Comparison of ENCODE assay signal across 1 cellular context in genomic region chr18:158128-159036, GRCh38.
TF ChIP-seq lines count a peak whose summit lies in the region.

USP14 (plus strand) TSS chr18:158557; CDS start chr18:158699, 142 bp downstream.

TF ChIP-seq in HepG2, 621 proteins besides CTCF, POLR2A, EP300 and RAD21 (continued from another document and continues in another):
- TF ChIP-seq CENPBD1 (CRISPR knock-in tag; IDR thresholded peaks at IDR 0.05; ENCODE audit: borderline replicate concordance, low read depth) = peak; percentile 44; the same call in 1 of the 2 replicates
- no peak for TF ChIP-seq TRIM22 (IDR thresholded peaks at IDR 0.05)
- TF ChIP-seq HNRNPLL (IDR thresholded peaks at IDR 0.05; ENCODE audit: low read depth, low read length, poor library complexity, severe bottlenecking) = peak; percentile 44
- TF ChIP-seq ZBTB42 (CRISPR knock-in tag; IDR thresholded peaks at IDR 0.05) = 0 out of 2 replicates have a peak, but pooled peaks have one; percentile 72
- TF ChIP-seq PHF5A (CRISPR knock-in tag; IDR thresholded peaks at IDR 0.05; ENCODE audit: low read depth, unreplicated experiment) = peak; percentile 57
- TF ChIP-seq ARNTL (CRISPR knock-in tag; IDR thresholded peaks at IDR 0.05) = peak; percentile 7; the same call in 1 of the 2 replicates
- TF ChIP-seq POLR2AphosphoS2 (IDR thresholded peaks at IDR 0.05; ENCODE audit: low read depth, low read length) = no peak
- peak; percentile 93 for TF ChIP-seq SPEN (CRISPR knock-in tag; IDR thresholded peaks at IDR 0.05; ENCODE audit: low read depth)
- peak; percentile 91 for TF ChIP-seq RBFOX2 (IDR thresholded peaks at IDR 0.05; ENCODE audit: low read depth, low read length)
- no peak for TF ChIP-seq FOXO4 (CRISPR knock-in tag; conservative IDR thresholded peaks at IDR 0.05)
- no peak for TF ChIP-seq RCOR2 (CRISPR knock-in tag; IDR thresholded peaks at IDR 0.05)
- TF ChIP-seq NCOR1 (IDR thresholded peaks at IDR 0.05; ENCODE audit: borderline replicate concordance, low read length) = no peak
- TF ChIP-seq ZSCAN30 (CRISPR knock-in tag; IDR thresholded peaks at IDR 0.05) = peak; percentile 97
- peak; percentile 56 for TF ChIP-seq POLR2AphosphoS5 (IDR thresholded peaks at IDR 0.05; ENCODE audit: low read depth, low read length)
- no peak for TF ChIP-seq PRDM4 (CRISPR knock-in tag; IDR thresholded peaks at IDR 0.05; ENCODE audit: borderline replicate concordance)
- TF ChIP-seq CSRNP1 (CRISPR knock-in tag; IDR thresholded peaks at IDR 0.05) = peak; percentile 95; the same call in 1 of the 2 replicates
- no peak for TF ChIP-seq ATM (IDR thresholded peaks at IDR 0.05; ENCODE audit: borderline replicate concordance)
- TF ChIP-seq ONECUT2 (CRISPR knock-in tag; IDR thresholded peaks at IDR 0.05) = peak; percentile 72
- peak; percentile 86 for TF ChIP-seq POGZ (CRISPR knock-in tag; IDR thresholded peaks at IDR 0.05)
- TF ChIP-seq PLRG1 (conservative IDR thresholded peaks at IDR 0.05) = no peak
- TF ChIP-seq ZSCAN29 (CRISPR knock-in tag; conservative IDR thresholded peaks at IDR 0.05) = peak; percentile 66
- TF ChIP-seq ZNF33B (CRISPR knock-in tag; IDR thresholded peaks at IDR 0.05) = peak; percentile 46; the same call in 1 of the 2 replicates
- no peak for TF ChIP-seq ZBTB40 (IDR thresholded peaks at IDR 0.05)
- TF ChIP-seq ZBTB40 (CRISPR knock-in tag; IDR thresholded peaks at IDR 0.05) = peak; percentile 95
- TF ChIP-seq HIVEP1 (CRISPR knock-in tag; IDR thresholded peaks at IDR 0.05) = peak; percentile 87
- TF ChIP-seq ZSCAN5A (CRISPR knock-in tag; IDR thresholded peaks at IDR 0.05; ENCODE audit: borderline replicate concordance) = peak; percentile 94
- TF ChIP-seq SNAI1 (CRISPR knock-in tag; IDR thresholded peaks at IDR 0.05; ENCODE audit: borderline replicate concordance) = peak; percentile 96
- TF ChIP-seq TP53 (CRISPR knock-in tag; conservative IDR thresholded peaks at IDR 0.05) = no peak
- peak; percentile 84 for TF ChIP-seq GFI1 (CRISPR knock-in tag; IDR thresholded peaks at IDR 0.05; ENCODE audit: borderline replicate concordance)
- no peak for TF ChIP-seq ZNF260 (CRISPR knock-in tag; IDR thresholded peaks at IDR 0.05; ENCODE audit: borderline replicate concordance, low read depth)
- TF ChIP-seq SIX4 (CRISPR knock-in tag; IDR thresholded peaks at IDR 0.05) = 0 out of 2 replicates have a peak, but pooled peaks have one; percentile 12
- 0 out of 2 replicates have a peak, but pooled peaks have one; percentile 89 for TF ChIP-seq ATAD3A (CRISPR knock-in tag; IDR thresholded peaks at IDR 0.05)
- no peak for TF ChIP-seq DPF2 (CRISPR knock-in tag; IDR thresholded peaks at IDR 0.05; ENCODE audit: borderline replicate concordance, low read depth)
- no peak for TF ChIP-seq ZNF567 (CRISPR knock-in tag; IDR thresholded peaks at IDR 0.05; ENCODE audit: borderline replicate concordance)
- no peak for TF ChIP-seq TRAFD1 (CRISPR knock-in tag; IDR thresholded peaks at IDR 0.05; ENCODE audit: borderline replicate concordance)
- peak; percentile 54; the same call in 1 of the 2 replicates for TF ChIP-seq HCFC1 (IDR thresholded peaks at IDR 0.05; ENCODE audit: low read depth, low read length)
- peak; percentile 35; the same call in 1 of the 2 replicates for TF ChIP-seq ZMAT5 (CRISPR knock-in tag; IDR thresholded peaks at IDR 0.05; ENCODE audit: borderline replicate concordance, low read depth)
- no peak for TF ChIP-seq HDAC6 (IDR thresholded peaks at IDR 0.05; ENCODE audit: low read depth, low read length)
